16 cellular contexts compared by ENCODE assay signal in the genomic region with DNA sequence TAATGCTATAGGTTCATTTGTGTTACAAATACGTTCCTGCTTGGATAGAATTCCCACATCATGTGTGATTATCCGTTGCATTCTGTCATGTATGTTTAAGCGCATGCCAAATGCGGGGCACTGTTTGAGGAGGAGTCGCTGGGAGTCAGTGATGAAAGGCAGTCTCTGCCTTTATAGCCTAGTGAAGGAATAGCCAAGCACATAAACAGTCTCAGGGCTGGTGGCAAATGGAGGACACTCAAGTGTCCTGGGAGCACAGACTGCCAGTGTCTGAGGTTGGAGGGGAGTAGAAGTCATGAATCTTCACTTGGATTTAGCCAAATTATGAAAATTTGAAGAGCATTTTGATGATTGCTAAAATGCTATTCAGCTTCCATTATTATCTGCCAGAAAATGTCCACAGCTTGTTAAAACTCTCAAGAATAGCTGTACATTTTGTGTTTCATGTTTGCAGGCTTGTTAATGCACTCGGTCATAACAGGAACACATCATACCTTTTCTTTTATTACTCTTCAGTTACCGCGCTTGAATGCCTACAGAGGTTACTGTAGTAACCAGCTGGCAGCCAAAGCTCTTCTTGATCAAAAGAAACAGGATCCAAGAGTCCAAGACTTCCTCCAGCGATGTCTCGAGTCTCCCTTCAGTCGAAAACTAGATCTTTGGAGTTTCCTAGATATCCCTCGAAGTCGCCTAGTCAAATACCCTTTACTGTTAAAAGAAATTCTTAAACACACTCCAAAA. TPM values are rescaled to one million over a fixed set of nuclear protein-coding genes. Genes with fewer than 3 reads are reported as not detected.
"Had no signal": no experiment of that assay in that cellular context is flagged by ENCODE, and none has a peak within 500 bp of the region (broad histone marks: within the 10 kb centered on the region; RNA-seq: fewer than 3 reads in every experiment).

No MANE protein-coding gene starts in this region.

- H3K9me3 ChIP-seq: heart right ventricle, left ventricle myocardium inferior, ovary had no signal

- H3K4me3 ChIP-seq: coronary artery, heart right ventricle, left ventricle myocardium inferior, ovary had no signal

- H3K36me3 ChIP-seq: ovary had no signal

- H3K27ac ChIP-seq: coronary artery, heart right ventricle, left ventricle myocardium inferior, ovary had no signal

- FAIRE-seq: frontal cortex, islet of Langerhans, TTC549 had no signal

- H3K27me3 ChIP-seq: heart right ventricle, ovary had no signal

- H3K4me1 ChIP-seq: left ventricle myocardium inferior had no signal

- DNase-seq: activated CD4-positive, alpha-beta memory T cell treated with anti-CD3 and anti-CD28 coated beads, Interleukin-2, amount 10 ng/mL, durations not matched to agents 7 days and 5 days; activated CD8-positive, alpha-beta memory T cell treated with anti-CD3 and anti-CD28 coated beads, Interleukin-2, amount 50 U/mL, for 4 hours; caudate nucleus; effector CD4-positive, alpha-beta T cell; heart right ventricle; left ventricle myocardium inferior; ovary had no signal

- ATAC-seq: heart right ventricle had no signal

RNA-seq across cellular contexts. Expression of gene CALML5, which starts 45.5 kb away (rescaled TPM):
- total RNA-seq: activated CD4-positive, alpha-beta memory T cell treated with anti-CD3 and anti-CD28 coated beads, Interleukin-2, amount 10 ng/mL, durations not matched to agents 7 days and 5 days; fibroblast of lung; frontal cortex; heart right ventricle; left ventricle myocardium inferior; neural crest cell; renal cortical epithelial cell; skeletal muscle tissue; T-helper 1 cell treated with Interleukin-12 subunit alpha and Interleukin-12 subunit beta and Interleukin-4 antibody, amounts not matched to agents 30 ng/mL and 1 ng/mL, for 36 hours had no signal
- polyA plus RNA-seq: fibroblast of lung, heart right ventricle, ovary had no signal

RNA-seq across cellular contexts. Expression of gene TUBAL3, which starts 49.3 kb away (rescaled TPM):
- total RNA-seq: activated CD4-positive, alpha-beta memory T cell treated with anti-CD3 and anti-CD28 coated beads, Interleukin-2, amount 10 ng/mL, durations not matched to agents 7 days and 5 days; fibroblast of lung; frontal cortex; neural crest cell; skeletal muscle tissue; T-helper 1 cell treated with Interleukin-12 subunit alpha and Interleukin-12 subunit beta and Interleukin-4 antibody, amounts not matched to agents 30 ng/mL and 1 ng/mL, for 36 hours had no signal
- polyA plus RNA-seq: fibroblast of lung, ovary had no signal
